In the genomic region with DNA sequence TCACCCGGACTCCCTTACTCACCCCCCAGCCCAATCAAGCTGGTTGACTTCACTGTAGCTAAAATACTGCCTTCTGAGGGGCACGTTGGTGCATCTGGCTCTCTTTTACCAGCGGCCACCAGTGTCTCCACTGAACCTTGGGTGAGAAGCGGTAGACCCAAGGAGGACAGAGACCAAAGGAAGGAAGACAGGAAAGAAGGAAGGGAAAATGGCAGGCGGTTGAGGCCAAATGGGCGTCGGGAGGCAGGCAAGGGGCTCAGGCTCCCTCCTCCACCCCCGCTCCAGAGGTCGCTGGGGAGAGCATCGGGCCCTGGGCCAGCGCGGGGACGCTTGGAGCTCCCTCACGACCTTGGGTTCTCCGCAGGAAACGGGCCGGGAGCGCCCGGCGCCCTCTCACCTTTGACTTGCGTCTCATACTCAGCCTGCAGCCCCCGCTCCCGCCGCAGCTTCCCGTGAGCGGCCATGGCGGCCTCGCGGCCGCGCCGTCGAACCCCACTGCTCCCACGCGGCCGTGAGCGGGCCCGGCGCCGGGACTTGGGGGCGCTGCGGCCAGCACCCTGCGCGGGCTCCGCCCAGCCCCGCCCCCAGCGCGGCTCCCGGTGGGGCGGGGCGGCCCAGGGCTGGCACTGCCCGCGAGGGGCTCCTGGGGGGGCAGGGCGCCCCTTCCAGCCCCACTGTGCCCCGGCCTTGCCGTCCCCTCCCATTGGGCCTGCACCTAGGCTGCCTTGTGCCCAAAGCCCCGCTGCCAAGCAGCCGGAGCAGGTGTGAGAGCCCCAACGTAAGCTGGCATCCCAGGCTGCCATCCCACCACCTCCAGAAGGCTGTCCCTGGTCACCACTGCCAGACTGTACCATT, we compare ENCODE assay signal across 8 cellular contexts. TPM values are rescaled to one million over a fixed set of nuclear protein-coding genes. Genes with fewer than 3 reads are reported as not detected.
DNase-seq lines count a peak whose midpoint lies in the region; ATAC-seq and TF ChIP-seq lines count a peak whose summit lies in the region.

TSS of gene ARHGAP4 (minus strand) at position 526 of the 855 bp plus-strand sequence. CDS start at position 464, 62 bp downstream.

- POLR2A ChIA-PET in PC-3 (lab: Charles Lee; ENCODE audit: unreplicated experiment), result no interaction called here

- H4K20me1 ChIP-seq in PC-3 (ENCODE audit: low read length), result no peaks in the 10 kb centered on the region

- H3K9ac ChIP-seq in PC-3 (ENCODE audit: low read length), result peak within 1 kb of the TSS; percentile 92

- peak within 1 kb of the TSS; percentile 70; the same call in 1 of the 2 replicates for H3K4me3 ChIP-seq in PC-3 (ENCODE audit: low read length)

- H3K9me3 ChIP-seq in PC-3 (ENCODE audit: low read length), result no peaks in the 10 kb centered on the region

- H3K4me1 ChIP-seq in PC-3 (ENCODE audit: insufficient read depth, low read length), result peaks cover 21% of the 10 kb centered on the region

- intact Hi-C loops in PC-3 (cut with micrococcal nuclease), result loop anchor here (5.0 kb wide), 1 partner anchor 164 kb away; the partner anchor contains the start of gene PLXNB3

- H3F3A ChIP-seq in PC-3 (ENCODE audit: low read length, unreplicated experiment), result no peaks in the 10 kb centered on the region

- peak within 1 kb of the TSS; percentile 88 for H3K4me2 ChIP-seq in PC-3 (ENCODE audit: low read length)

- ATAC-seq in PC-3 (no peak), GM19035 (IDR thresholded peaks at IDR 0.05; ENCODE audit: unreplicated experiment) (no peak)

- peak; percentile 14 for TF ChIP-seq POLR2A in GM18526 (IDR thresholded peaks at IDR 0.05; ENCODE audit: extremely low read depth, insufficient read length)

- no peak for TF ChIP-seq CTCF in PC-3 (conservative IDR thresholded peaks at IDR 0.05; ENCODE audit: low read depth, low read length)

- no peaks in the 10 kb centered on the region for H3K27me3 ChIP-seq in PC-3 (ENCODE audit: low read length)

- CTCF ChIA-PET in PC-3 (lab: Charles Lee), result interaction anchor here (1.6 kb wide), 1 partner anchor 21 kb away, joined by 5 read pairs; no protein-coding TSS in a partner anchor

- no TSS peak for BruUV-seq in PC-3 (replicated peaks; lab: Mats Ljungman, UMichigan)

- no peaks in the 10 kb centered on the region for H3K79me2 ChIP-seq in PC-3 (ENCODE audit: low read length)

- no peak within 1 kb of the TSS for H2AFZ ChIP-seq in PC-3 (ENCODE audit: low read length)

- H3K9me2 ChIP-seq in PC-3 (replicated peaks; ENCODE audit: low read length), result no peaks in the 10 kb centered on the region

- no peaks in the 10 kb centered on the region; the same call in 1 of the 2 replicates for H3K36me3 ChIP-seq in PC-3 (ENCODE audit: low read depth, low read length)

- H3K27ac ChIP-seq in PC-3 (ENCODE audit: low read length) (no peak within 1 kb of the TSS), angular gyrus (ENCODE audit: low read depth, low read length) (peak within 1 kb of the TSS; percentile 95)

- DNase-seq in PC-3 (no peak), kidney tubule cell (ENCODE audit: low spot score) (peak; percentile 26), GF-D8 (lab: John Stamatoyannopoulos, UW) (no peak), NCI-H2107 treated with DMSO at 0.1 percent for 48 hours (lab: John Stamatoyannopoulos, UW; ENCODE audit: unreplicated experiment) (no peak)
- DNase-seq in stimulated activated CD4-positive, alpha-beta T cell treated with anti-CD3 and anti-CD28 coated beads, Interleukin-4, amount 100 ng/mL, for 4 hours, result peak; percentile 42 to 47

RNA-seq across cellular contexts. Expression of gene ARHGAP4, which starts in this region (rescaled TPM):
- total RNA-seq in PC-3 (2014; rRNA removed), result 4.0 and 4.6 TPM in 2 replicates

Comparison
In these comparisons a context has a peak if more than half of its experiments do, and no peak if none do; other contexts are left out.
1. DNase-seq: peak in kidney tubule cell (single experiment) and stimulated activated CD4-positive, alpha-beta T cell treated with anti-CD3 and anti-CD28 coated beads, Interleukin-4, amount 100 ng/mL, for 4 hours (2 of 2); none in PC-3 (single experiment), GF-D8 (single experiment) and NCI-H2107 treated with DMSO at 0.1 percent for 48 hours (single experiment).